16 cellular contexts compared by ENCODE assay signal in genomic region chr9:137902646-137903045, GRCh38. TPM values are rescaled to one million over a fixed set of nuclear protein-coding genes. Genes with fewer than 3 reads are reported as not detected.
A peak's percentile ranks its signal among the peaks of the same experiment; 100 is the strongest.
DNase-seq lines count a peak whose midpoint lies in the region; ATAC-seq and TF ChIP-seq lines count a peak whose summit lies in the region.
"Had no signal": no experiment of that assay in that cellular context is flagged by ENCODE, and none has a peak within 500 bp of the region (broad histone marks: within the 10 kb centered on the region; RNA-seq: fewer than 3 reads in every experiment).

No MANE protein-coding gene starts in this region.

- intact Hi-C loops in left ventricle myocardium superior (cut with micrococcal nuclease): no loop called here

- H3K4me1 ChIP-seq in BLaER1: peaks cover 15% of the 10 kb centered on the region
- H3K4me1 ChIP-seq in OCI-LY3 (ENCODE audit: low read length): peaks cover 21% of the 10 kb centered on the region
- H3K4me1 ChIP-seq: A549 had no signal

- no peak overlapping the region for H3K27ac ChIP-seq in BLaER1
- peak overlapping the region; percentile 31; the same call in 1 of the 2 replicates for H3K27ac ChIP-seq in OCI-LY3 (ENCODE audit: low read length)
- H3K27ac ChIP-seq: A549 had no signal

- no peaks in the 10 kb centered on the region for H3K36me3 ChIP-seq in BLaER1
- peaks cover 58% of the 10 kb centered on the region for H3K36me3 ChIP-seq in OCI-LY3 (replicated peaks; ENCODE audit: low read depth, low read length)

- H2AFZ ChIP-seq in OCI-LY3 (ENCODE audit: low read depth, low read length): no peak overlapping the region

- H3K27me3 ChIP-seq in BLaER1 (no peaks in the 10 kb centered on the region), OCI-LY3 (ENCODE audit: low read depth, low read length) (no peaks in the 10 kb centered on the region)

- H3K79me2 ChIP-seq in OCI-LY3 (ENCODE audit: low read length): peaks cover 100% of the 10 kb centered on the region

- H3K4me2 ChIP-seq in BLaER1: peak overlapping the region; percentile 55
- H3K4me2 ChIP-seq in OCI-LY3 (ENCODE audit: low read length): no peak overlapping the region
- H3K4me2 ChIP-seq: A549 had no signal

- no peak for ATAC-seq in GM21717 (IDR thresholded peaks at IDR 0.05; ENCODE audit: unreplicated experiment)
- ATAC-seq in left ventricle myocardium superior: no peak
- ATAC-seq: A549, K562 had no signal

- H3K4me3 ChIP-seq in BLaER1 (no peak overlapping the region), OCI-LY3 (ENCODE audit: low read length) (no peak overlapping the region)
- H3K4me3 ChIP-seq: A549, K562 had no signal

- H4K20me1 ChIP-seq in BLaER1 (no peaks in the 10 kb centered on the region), OCI-LY3 (ENCODE audit: insufficient read depth, low read length) (peaks cover 95% of the 10 kb centered on the region)

- DNase-seq in A172 (ENCODE audit: low spot score): peak; percentile 31
- DNase-seq in mesenteric fat pad (ENCODE audit: low spot score): peak; percentile 71
- DNase-seq in left ventricle myocardium superior: no peak
- DNase-seq in NK-92 (lab: John Stamatoyannopoulos, UW; ENCODE audit: unreplicated experiment): no peak
- DNase-seq: C1 segment of cervical spinal cord; CD4-positive, CD25-positive, alpha-beta regulatory T cell; CD8-positive, alpha-beta memory T cell; COR-L47; GDM1; H9; IMR-90 had no signal

- peaks cover 8% of the 10 kb centered on the region for H3K9me3 ChIP-seq in BLaER1
- H3K9me3 ChIP-seq in OCI-LY3 (ENCODE audit: insufficient read depth, low read length): no peaks in the 10 kb centered on the region
- H3K9me3 ChIP-seq: A549 had no signal

- no peak for TF ChIP-seq CTCF in OCI-LY3 (IDR thresholded peaks at IDR 0.05; ENCODE audit: low read depth, low read length)

- H3K9ac ChIP-seq in BLaER1 (no peak overlapping the region), OCI-LY3 (ENCODE audit: low read length) (no peak overlapping the region)

RNA-seq across cellular contexts. Expression of gene CACNA1B, which starts 25.1 kb away (rescaled TPM):
- not detected in 2 replicates for total RNA-seq in A172 (2014; rRNA removed; shearing (Covaris generic))
- total RNA-seq in mesenteric fat pad (not detected), left ventricle myocardium superior (0.20 TPM)
- total RNA-seq: CD4-positive, CD25-positive, alpha-beta regulatory T cell; CD8-positive, alpha-beta memory T cell; IMR-90 had no signal

Comparison
In these comparisons a context has a peak if more than half of its experiments do, and no peak if none do; other contexts are left out.
1. DNase-seq: peak in A172 (single experiment) and mesenteric fat pad (single experiment); none in left ventricle myocardium superior (single experiment) and NK-92 (single experiment).